In the genomic region with DNA sequence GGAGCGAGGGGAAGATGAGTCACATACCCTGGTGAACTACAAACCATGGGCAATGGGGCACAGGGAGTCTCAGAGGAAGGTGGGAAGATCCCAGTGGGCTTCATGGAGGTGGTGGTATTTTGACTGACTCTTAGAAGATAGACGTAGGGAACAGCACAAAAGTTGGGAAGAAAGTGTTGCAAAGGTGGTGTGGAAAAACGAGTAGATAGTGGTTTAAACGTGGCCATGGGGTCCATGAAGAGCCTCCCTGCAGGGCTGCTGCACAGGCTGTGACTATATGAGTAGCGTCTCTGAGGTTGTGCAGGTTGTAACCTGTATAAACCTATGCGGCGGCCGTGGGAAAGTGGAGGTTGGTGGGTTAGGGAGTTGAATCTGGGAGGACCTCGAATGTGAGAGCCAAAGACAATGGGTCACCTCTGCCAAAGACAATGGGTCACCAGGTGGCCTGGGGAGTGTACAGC, we compare ENCODE assay signal across 10 cellular contexts. TPM values are rescaled to one million over a fixed set of nuclear protein-coding genes. Genes with fewer than 3 reads are reported as not detected.
DNase-seq lines count a peak whose midpoint lies in the region; ATAC-seq, FAIRE-seq and TF ChIP-seq lines count a peak whose summit lies in the region.
"Had no signal": no experiment of that assay in that cellular context is flagged by ENCODE, and none has a peak within 500 bp of the region (broad histone marks: within the 10 kb centered on the region; RNA-seq: fewer than 3 reads in every experiment).

No MANE protein-coding gene starts in this region.

- peaks cover 32% of the 10 kb centered on the region for H3K27me3 Mint-ChIP-seq in activated CD4-positive, alpha-beta T cell treated with anti-CD3 and anti-CD28 coated beads, Interleukin-2, amount 10 ng/mL, durations not matched to agents 24 days and 14 days
- H3K27me3 Mint-ChIP-seq in GM23338 (ENCODE audit: insufficient read depth, low read depth, poor library complexity), result peaks cover 51% of the 10 kb centered on the region

- FAIRE-seq in keratinocyte (lab: Jason Lieb, UNC), result no peak
- FAIRE-seq: kidney had no signal

- H3K9me3 Mint-ChIP-seq in activated CD4-positive, alpha-beta T cell treated with anti-CD3 and anti-CD28 coated beads, Interleukin-2, amount 10 ng/mL, durations not matched to agents 24 days and 14 days, result no peaks in the 10 kb centered on the region
- no peaks in the 10 kb centered on the region; the same call in 2 of the 3 replicates for H3K9me3 Mint-ChIP-seq in GM23338

- ATAC-seq in GM21360 (IDR thresholded peaks at IDR 0.05; ENCODE audit: unreplicated experiment) (no peak), GM23338 (no peak)

- no peak overlapping the region for H3K4me3 Mint-ChIP-seq in activated CD4-positive, alpha-beta T cell treated with anti-CD3 and anti-CD28 coated beads, Interleukin-2, amount 10 ng/mL, durations not matched to agents 24 days and 14 days
- H3K4me3 Mint-ChIP-seq in GM23338, result no peak overlapping the region

- peak overlapping the region; percentile 81 for H3K27ac Mint-ChIP-seq in activated CD4-positive, alpha-beta T cell treated with anti-CD3 and anti-CD28 coated beads, Interleukin-2, amount 10 ng/mL, durations not matched to agents 24 days and 14 days
- no peak overlapping the region for H3K27ac Mint-ChIP-seq in GM23338

- H3K27ac ChIP-seq in angular gyrus (ENCODE audit: low read depth, low read length), result peak overlapping the region; percentile 95
- H3K27ac ChIP-seq in keratinocyte (ENCODE audit: control insufficient read depth, insufficient read depth, low read length), result peak overlapping the region; percentile 74
- H3K27ac ChIP-seq in temporal lobe (ENCODE audit: low read depth, low read length), result peak overlapping the region; percentile 93
- no peak overlapping the region for H3K27ac ChIP-seq in GM23338 (ENCODE audit: low read depth)

- H2AFZ ChIP-seq in keratinocyte (ENCODE audit: control insufficient read depth, low read length) (peak overlapping the region; percentile 75), GM23338 (no peak overlapping the region)

- intact Hi-C loops in activated CD4-positive, alpha-beta T cell treated with anti-CD3 and anti-CD28 coated beads, Interleukin-2, amount 10 ng/mL, durations not matched to agents 24 days and 14 days (cut with micrococcal nuclease), result loop anchor here (1.0 kb wide), 2 partner anchors 15 to 18 kb away; partner anchors contain the start of genes PDZD7 and SFXN3

- H3K27me3 ChIP-seq in keratinocyte (ENCODE audit: control insufficient read depth, extremely low read depth, insufficient read depth, low read length) (no peaks in the 10 kb centered on the region), GM23338 (ENCODE audit: insufficient read depth) (peaks cover 36% of the 10 kb centered on the region)

- no peaks in the 10 kb centered on the region for H3K9me1 ChIP-seq in keratinocyte (ENCODE audit: control insufficient read depth, extremely low read depth, insufficient read depth, low read length)

- no peaks in the 10 kb centered on the region for H3K9me3 ChIP-seq in keratinocyte (ENCODE audit: control insufficient read depth, low read depth, low read length)

- H3K4me3 ChIP-seq in keratinocyte (ENCODE audit: control insufficient read depth in 2 of 3, extremely low read depth in 1 of 3, insufficient read depth in 2 of 3, low read depth in 1 of 3, low read length in 3 of 3), result peak overlapping the region in 2 of 3 experiments; percentile 52 to 59
- no peak overlapping the region for H3K4me3 ChIP-seq in GM23338
- H3K4me3 ChIP-seq: GM12878 had no signal

- H4K20me1 ChIP-seq in keratinocyte (ENCODE audit: control insufficient read depth, extremely low read depth, insufficient read depth, low read length) (peaks cover 2% of the 10 kb centered on the region), GM23338 (replicated peaks; ENCODE audit: insufficient read depth) (no peaks in the 10 kb centered on the region)

- H3K4me2 ChIP-seq in keratinocyte (ENCODE audit: control insufficient read depth, extremely low read depth, insufficient read depth, low read depth, low read length) (peak overlapping the region; percentile 95), GM23338 (no peak overlapping the region)

- H3K36me3 Mint-ChIP-seq in activated CD4-positive, alpha-beta T cell treated with anti-CD3 and anti-CD28 coated beads, Interleukin-2, amount 10 ng/mL, durations not matched to agents 24 days and 14 days (ENCODE audit: low read depth), result no peaks in the 10 kb centered on the region
- H3K36me3 Mint-ChIP-seq in GM23338 (ENCODE audit: low read depth), result no peaks in the 10 kb centered on the region

- H3F3A ChIP-seq in GM23338 (replicated peaks; ENCODE audit: low read depth), result 0 out of 2 replicates have a peak, but pooled peaks cover 4% of the 10 kb centered on the region

- dilution Hi-C loops in keratinocyte (cut with MboI; ENCODE audit: extremely low pct_ligation_motif_present, low sequenced_read_pairs), result no loop called here

- TF ChIP-seq CTCF in keratinocyte (optimal IDR thresholded peaks at IDR 0.05 in 1 of 3, IDR thresholded peaks at IDR 0.05 in 1 of 3, conservative IDR thresholded peaks at IDR 0.05 in 1 of 3; ENCODE audit: extremely low read depth in 1 of 3, insufficient read depth in 2 of 3, low read length in 3 of 3) (no peak), GM23338 (conservative IDR thresholded peaks at IDR 0.05; ENCODE audit: low read depth in 2 of 2) (no peak)

- H3K4me1 Mint-ChIP-seq in activated CD4-positive, alpha-beta T cell treated with anti-CD3 and anti-CD28 coated beads, Interleukin-2, amount 10 ng/mL, durations not matched to agents 24 days and 14 days, result peaks cover 27% of the 10 kb centered on the region
- H3K4me1 Mint-ChIP-seq in GM23338, result peaks cover 24% of the 10 kb centered on the region

- no peaks in the 10 kb centered on the region for H3K9me2 ChIP-seq in GM23338 (ENCODE audit: insufficient read depth)

- H3K4me1 ChIP-seq in keratinocyte (ENCODE audit: control insufficient read depth, extremely low read depth, insufficient read depth, low read length) (peaks cover 30% of the 10 kb centered on the region), GM23338 (ENCODE audit: insufficient read depth) (peaks cover 19% of the 10 kb centered on the region; the same call in 1 of the 2 replicates)

- peak overlapping the region; percentile 45 for H3K9ac ChIP-seq in keratinocyte (ENCODE audit: control insufficient read depth, extremely low read depth, insufficient read depth, low read length)

- H3K36me3 ChIP-seq in keratinocyte (ENCODE audit: control insufficient read depth in 2 of 2, extremely low read depth in 1 of 2, insufficient read depth in 2 of 2, low read length in 2 of 2) (no peaks in the 10 kb centered on the region), GM23338 (ENCODE audit: insufficient read depth) (no peaks in the 10 kb centered on the region)

- no peak for DNase-seq in activated CD4-positive, alpha-beta T cell treated with anti-CD3 and anti-CD28 coated beads, Interleukin-2, amount 10 ng/mL, durations not matched to agents 24 days and 14 days
- no peak for DNase-seq in activated CD4-positive, alpha-beta T cell treated with anti-CD3 and anti-CD28 coated beads for 48 hours
- DNase-seq in keratinocyte (ENCODE audit: low read depth, low spot score) (no peak), superior temporal gyrus (ENCODE audit: extremely low spot score) (no peak), GM23338 (ENCODE audit: low spot score) (no peak)

- no peaks in the 10 kb centered on the region for H3K79me2 ChIP-seq in keratinocyte (ENCODE audit: control insufficient read depth, insufficient read depth, low read length)
- H3K79me2 ChIP-seq in GM23338 (replicated peaks; ENCODE audit: insufficient read depth), result no peaks in the 10 kb centered on the region

RNA-seq across cellular contexts. Expression of gene LZTS2, which starts 13.8 kb away (rescaled TPM):
- 21.8 and 22.7 TPM in 2 replicates for total RNA-seq in activated CD4-positive, alpha-beta T cell treated with anti-CD3 and anti-CD28 coated beads, Interleukin-2, amount 10 ng/mL, durations not matched to agents 24 days and 14 days
- polyA plus RNA-seq in keratinocyte (18.1 to 36.7 TPM (median 18.6 TPM) in 3 replicates), GM23338 (2016; fragmentation: Nextera tagmentation; extraction: Ambion mirVana) (27.6 and 28.8 TPM in 2 replicates)
- polyA plus RNA-seq in keratinocyte (2011; ENCODE audit: low read depth), result 12.2 TPM
- polyA plus RNA-seq in keratinocyte (2011; cell fraction: cytosol; rRNA removed), result 20.5 and 45.3 TPM in 2 replicates
- polyA plus RNA-seq in keratinocyte (2011; cell fraction: nucleus; rRNA removed), result 64.4 and 90.2 TPM in 2 replicates
- polyA plus RNA-seq in keratinocyte (2012; ENCODE audit: low replicate concordance), result 26.0 and 29.4 TPM in 2 replicates
- 19.3 to 30.7 TPM (median 27.6 TPM) in 3 replicates for polyA minus RNA-seq in keratinocyte
- 48.3 TPM for polyA minus RNA-seq in keratinocyte (2011; cell fraction: cytosol; rRNA and poly(A)+ RNA removed)
- 34.0 and 40.1 TPM in 2 replicates for polyA minus RNA-seq in keratinocyte (2011; cell fraction: nucleus; rRNA and poly(A)+ RNA removed)
- 10.6 TPM for total RNA-seq in temporal lobe
- total RNA-seq in GM23338 (2014; rRNA removed; shearing (Covaris generic)), result 62.8 and 88.3 TPM in 2 replicates

RNA-seq across cellular contexts. Expression of gene PDZD7, which starts 17.5 kb away (rescaled TPM):
- total RNA-seq in activated CD4-positive, alpha-beta T cell treated with anti-CD3 and anti-CD28 coated beads, Interleukin-2, amount 10 ng/mL, durations not matched to agents 24 days and 14 days, result 0.38 and 0.93 TPM in 2 replicates
- polyA plus RNA-seq in keratinocyte (0.31 to 0.54 TPM (median 0.54 TPM) in 3 replicates), GM23338 (2016; fragmentation: Nextera tagmentation; extraction: Ambion mirVana) (1.5 and 1.7 TPM in 2 replicates)
- 0.10 TPM for polyA plus RNA-seq in keratinocyte (2011; ENCODE audit: low read depth)
- 0.15 and 0.34 TPM in 2 replicates for polyA plus RNA-seq in keratinocyte (2011; cell fraction: cytosol; rRNA removed)
- polyA plus RNA-seq in keratinocyte (2011; cell fraction: nucleus; rRNA removed), result 1.1 and 1.2 TPM in 2 replicates
- 0.34 and 1.0 TPM in 2 replicates for polyA plus RNA-seq in keratinocyte (2012; ENCODE audit: low replicate concordance)
- 0.20 to 0.40 TPM in 2 of 3 replicates, not detected in the other for polyA minus RNA-seq in keratinocyte
- not detected for polyA minus RNA-seq in keratinocyte (2011; cell fraction: cytosol; rRNA and poly(A)+ RNA removed)
- 0.11 and 0.78 TPM in 2 replicates for polyA minus RNA-seq in keratinocyte (2011; cell fraction: nucleus; rRNA and poly(A)+ RNA removed)
- 3.2 TPM for total RNA-seq in temporal lobe
- 1.7 and 2.3 TPM in 2 replicates for total RNA-seq in GM23338 (2014; rRNA removed; shearing (Covaris generic))
- total RNA-seq: GM12878 had no signal

RNA-seq across cellular contexts. Expression of gene SFXN3, which starts 17.6 kb away (rescaled TPM):
- total RNA-seq in activated CD4-positive, alpha-beta T cell treated with anti-CD3 and anti-CD28 coated beads, Interleukin-2, amount 10 ng/mL, durations not matched to agents 24 days and 14 days, result 36.0 and 37.3 TPM in 2 replicates
- polyA plus RNA-seq in keratinocyte, result 77.0 to 102 TPM (median 78.7 TPM) in 3 replicates
- 16.3 TPM for polyA plus RNA-seq in keratinocyte (2011; ENCODE audit: low read depth)
- 46.8 and 54.3 TPM in 2 replicates for polyA plus RNA-seq in keratinocyte (2011; cell fraction: cytosol; rRNA removed)
- 223 and 238 TPM in 2 replicates for polyA plus RNA-seq in keratinocyte (2011; cell fraction: nucleus; rRNA removed)
- 29.7 and 42.9 TPM in 2 replicates for polyA plus RNA-seq in keratinocyte (2012; ENCODE audit: low replicate concordance)
- polyA minus RNA-seq in keratinocyte, result 101 to 143 TPM (median 111 TPM) in 3 replicates
- 110 TPM for polyA minus RNA-seq in keratinocyte (2011; cell fraction: cytosol; rRNA and poly(A)+ RNA removed)
- polyA minus RNA-seq in keratinocyte (2011; cell fraction: nucleus; rRNA and poly(A)+ RNA removed), result 45.5 and 69.4 TPM in 2 replicates
- 45.2 TPM for total RNA-seq in temporal lobe
- total RNA-seq in GM23338 (2014; rRNA removed; shearing (Covaris generic)), result 2.3 and 3.8 TPM in 2 replicates
- polyA plus RNA-seq in GM23338 (2016; fragmentation: Nextera tagmentation; extraction: Ambion mirVana), result 0.68 and 0.73 TPM in 2 replicates

RNA-seq across cellular contexts. Expression of gene TWNK, which starts 26.1 kb away (rescaled TPM):
- total RNA-seq in activated CD4-positive, alpha-beta T cell treated with anti-CD3 and anti-CD28 coated beads, Interleukin-2, amount 10 ng/mL, durations not matched to agents 24 days and 14 days, result 41.1 and 42.1 TPM in 2 replicates
- polyA plus RNA-seq in keratinocyte, result 10.1 to 16.9 TPM (median 12.9 TPM) in 3 replicates
- polyA plus RNA-seq in keratinocyte (2011; ENCODE audit: low read depth), result 14.5 TPM
- polyA plus RNA-seq in keratinocyte (2011; cell fraction: cytosol; rRNA removed), result 9.7 and 10.5 TPM in 2 replicates
- 16.0 and 17.1 TPM in 2 replicates for polyA plus RNA-seq in keratinocyte (2011; cell fraction: nucleus; rRNA removed)
- polyA plus RNA-seq in keratinocyte (2012; ENCODE audit: low replicate concordance), result 11.5 and 17.0 TPM in 2 replicates
- polyA minus RNA-seq in keratinocyte, result 10.7 to 18.9 TPM (median 17.8 TPM) in 3 replicates
- 11.9 TPM for polyA minus RNA-seq in keratinocyte (2011; cell fraction: cytosol; rRNA and poly(A)+ RNA removed)
- 6.3 and 9.1 TPM in 2 replicates for polyA minus RNA-seq in keratinocyte (2011; cell fraction: nucleus; rRNA and poly(A)+ RNA removed)
- total RNA-seq in temporal lobe, result 6.9 TPM
- total RNA-seq in GM23338 (2014; rRNA removed; shearing (Covaris generic)), result 24.5 and 29.4 TPM in 2 replicates
- 11.4 and 12.2 TPM in 2 replicates for polyA plus RNA-seq in GM23338 (2016; fragmentation: Nextera tagmentation; extraction: Ambion mirVana)

RNA-seq across cellular contexts. Expression of gene MRPL43, which starts 26.1 kb away (rescaled TPM):
- 53.4 and 59.5 TPM in 2 replicates for total RNA-seq in activated CD4-positive, alpha-beta T cell treated with anti-CD3 and anti-CD28 coated beads, Interleukin-2, amount 10 ng/mL, durations not matched to agents 24 days and 14 days
- polyA plus RNA-seq in keratinocyte (71.1 to 105 TPM (median 75.3 TPM) in 3 replicates), GM23338 (2016; fragmentation: Nextera tagmentation; extraction: Ambion mirVana) (124 and 126 TPM in 2 replicates)
- 18.7 TPM for polyA plus RNA-seq in keratinocyte (2011; ENCODE audit: low read depth)
- polyA plus RNA-seq in keratinocyte (2011; cell fraction: cytosol; rRNA removed), result 58.8 and 96.9 TPM in 2 replicates
- polyA plus RNA-seq in keratinocyte (2011; cell fraction: nucleus; rRNA removed), result 43.4 and 62.6 TPM in 2 replicates
- polyA plus RNA-seq in keratinocyte (2012; ENCODE audit: low replicate concordance), result 87.8 and 108 TPM in 2 replicates
- polyA minus RNA-seq in keratinocyte, result 26.0 to 32.3 TPM (median 28.7 TPM) in 3 replicates
- polyA minus RNA-seq in keratinocyte (2011; cell fraction: cytosol; rRNA and poly(A)+ RNA removed), result 56.2 TPM
- 15.3 and 21.1 TPM in 2 replicates for polyA minus RNA-seq in keratinocyte (2011; cell fraction: nucleus; rRNA and poly(A)+ RNA removed)
- total RNA-seq in temporal lobe, result 29.3 TPM
- 60.4 and 76.9 TPM in 2 replicates for total RNA-seq in GM23338 (2014; rRNA removed; shearing (Covaris generic))
